Comparison of ENCODE assay signal across 8 cellular contexts in the genomic region with DNA sequence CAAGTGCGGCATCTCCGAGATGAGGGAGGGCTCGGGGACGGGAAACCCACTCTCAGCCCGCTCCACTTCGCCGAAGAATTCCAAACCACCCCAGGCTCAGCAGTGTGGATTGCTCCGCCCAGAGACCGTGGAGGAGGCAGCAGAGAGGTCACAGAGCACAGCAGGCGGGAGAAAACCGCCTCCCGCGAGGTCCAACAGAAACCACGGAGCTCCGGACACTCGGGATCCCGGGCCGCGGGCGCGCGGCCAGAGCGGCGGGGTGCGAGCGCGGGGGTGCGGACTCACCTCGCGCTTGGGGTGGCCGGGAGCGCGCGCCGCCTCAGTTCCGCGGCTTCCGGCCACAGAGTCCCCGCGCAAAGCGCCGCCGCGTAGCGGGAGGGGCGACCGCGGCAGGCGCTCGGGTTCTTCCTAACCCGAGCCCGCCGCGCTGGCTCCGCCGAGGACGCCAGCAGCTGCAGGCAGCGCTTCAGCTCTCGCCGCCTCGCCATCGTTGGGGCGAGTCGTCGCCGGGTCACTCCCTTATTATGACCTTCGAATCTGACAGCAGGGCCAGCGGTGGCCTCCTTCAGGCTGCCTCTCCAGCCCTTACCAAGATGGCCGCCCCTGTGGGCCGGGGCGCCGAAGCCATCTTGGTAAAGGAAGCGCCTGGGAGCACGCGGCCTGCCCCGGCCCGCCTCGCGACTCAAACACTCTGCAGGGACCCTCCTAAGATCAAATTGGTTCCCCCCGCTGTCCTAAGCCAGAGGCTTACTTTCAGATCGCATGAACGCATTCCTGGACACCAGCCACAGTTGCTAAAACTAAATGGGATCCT. TPM values are rescaled to one million over a fixed set of nuclear protein-coding genes. Genes with fewer than 3 reads are reported as not detected.
DNase-seq lines count a peak whose midpoint lies in the region; ATAC-seq lines count a peak whose summit lies in the region.

A gene (minus strand): TSS at position 106 of the 814 bp plus-strand sequence. CDS start 20,323 bp downstream, outside the sequence.

- POLR2A ChIA-PET in CD4-positive, alpha-beta memory T cell (lab: Charles Lee; ENCODE audit: partially characterized antibody): interaction anchor here (0.8 to 4.5 kb wide), 6 partner anchors 9 to 401 kb away, joined by 3 to 28 read pairs (median 4); a partner anchor contains a TSS
- POLR2A ChIA-PET in activated CD8-positive, alpha-beta T cell treated with anti-CD3 and anti-CD28 coated beads, Interleukin-2, amount 10 ng/mL, durations not matched to agents 7 days and 5 days (lab: Charles Lee): interaction anchor here (1.5 kb wide), 1 partner anchor 74 kb away, joined by 18 read pairs; a partner anchor contains a TSS

- H3K4me3 Mint-ChIP-seq in CD4-positive, alpha-beta memory T cell: peak within 1 kb of the TSS; percentile 96 to 99 (median 98)
- peak within 1 kb of the TSS; percentile 97 for H3K4me3 Mint-ChIP-seq in activated CD8-positive, alpha-beta T cell treated with anti-CD3 and anti-CD28 coated beads, Interleukin-2, amount 10 ng/mL, durations not matched to agents 7 days and 5 days
- peak within 1 kb of the TSS; percentile 95 for H3K4me3 Mint-ChIP-seq in memory B cell

- peaks cover 21 to 55% (median 40%) of the 10 kb centered on the region in 4 donors for H3K4me1 Mint-ChIP-seq in CD4-positive, alpha-beta memory T cell
- H3K4me1 Mint-ChIP-seq in activated CD8-positive, alpha-beta T cell treated with anti-CD3 and anti-CD28 coated beads, Interleukin-2, amount 10 ng/mL, durations not matched to agents 7 days and 5 days (ENCODE audit: low read depth): peaks cover 37% of the 10 kb centered on the region
- H3K4me1 Mint-ChIP-seq in memory B cell: peaks cover 28% of the 10 kb centered on the region

- peak; percentile 70 to 86 (median 81) for DNase-seq in CD4-positive, alpha-beta memory T cell
- DNase-seq in NCI-H82 (lab: John Stamatoyannopoulos, UW) (peak; percentile 93), memory B cell (ENCODE audit: low spot score in 2 of 2) (peak; percentile 74 to 82)
- peak; percentile 68 for DNase-seq in activated CD8-positive, alpha-beta T cell treated with anti-CD3 and anti-CD28 coated beads, Interleukin-2, amount 10 ng/mL, durations not matched to agents 7 days and 5 days
- DNase-seq in effector CD4-positive, alpha-beta T cell: peak; percentile 58
- peak; percentile 36 to 55 (median 41) for DNase-seq in stimulated activated CD4-positive, alpha-beta T cell treated with anti-CD3 and anti-CD28 coated beads, TNF-alpha, amount 100 ng/mL, for 48 hours (ENCODE audit: low read depth in 3 of 3)

- H3K27ac ChIP-seq in CD4-positive, alpha-beta memory T cell (ENCODE audit: low read depth, low read length): peak within 1 kb of the TSS; percentile 71

- CTCF ChIA-PET in CD4-positive, alpha-beta memory T cell (lab: Charles Lee; ENCODE audit: partially characterized antibody): interaction anchor here (1.2 kb wide), 1 partner anchor 74 kb away, joined by 4 read pairs; a partner anchor contains a TSS
- CTCF ChIA-PET in activated CD8-positive, alpha-beta T cell treated with anti-CD3 and anti-CD28 coated beads, Interleukin-2, amount 10 ng/mL, durations not matched to agents 7 days and 5 days (lab: Charles Lee): interaction anchor here (1.5 kb wide), 1 partner anchor 74 kb away, joined by 3 read pairs; a partner anchor contains a TSS

- no peaks in the 10 kb centered on the region for H3K27me3 Mint-ChIP-seq in CD4-positive, alpha-beta memory T cell
- no peaks in the 10 kb centered on the region for H3K27me3 Mint-ChIP-seq in activated CD8-positive, alpha-beta T cell treated with anti-CD3 and anti-CD28 coated beads, Interleukin-2, amount 10 ng/mL, durations not matched to agents 7 days and 5 days (ENCODE audit: low read depth)
- no peaks in the 10 kb centered on the region for H3K27me3 Mint-ChIP-seq in memory B cell

- intact Hi-C loops in CD4-positive, alpha-beta memory T cell (cut with micrococcal nuclease): loop anchor here (1.0 to 10.0 kb wide), 6 partner anchors 74 to 1056 kb away; a partner anchor contains a TSS

- no peaks in the 10 kb centered on the region for H3K9me3 ChIP-seq in CD4-positive, alpha-beta memory T cell (ENCODE audit: control insufficient read depth in 1 of 2, low read length in 2 of 2)

- H3K9me3 Mint-ChIP-seq in CD4-positive, alpha-beta memory T cell: no peaks in the 10 kb centered on the region
- H3K9me3 Mint-ChIP-seq in activated CD8-positive, alpha-beta T cell treated with anti-CD3 and anti-CD28 coated beads, Interleukin-2, amount 10 ng/mL, durations not matched to agents 7 days and 5 days (ENCODE audit: insufficient read depth): no peaks in the 10 kb centered on the region
- H3K9me3 Mint-ChIP-seq in memory B cell: no peaks in the 10 kb centered on the region

- peaks cover 0 to 7% of the 10 kb centered on the region in 2 donors for H3K36me3 Mint-ChIP-seq in CD4-positive, alpha-beta memory T cell
- H3K36me3 Mint-ChIP-seq in activated CD8-positive, alpha-beta T cell treated with anti-CD3 and anti-CD28 coated beads, Interleukin-2, amount 10 ng/mL, durations not matched to agents 7 days and 5 days (ENCODE audit: low read depth): peaks cover 10% of the 10 kb centered on the region
- H3K36me3 Mint-ChIP-seq in memory B cell: peaks cover 2% of the 10 kb centered on the region

- H3K4me1 ChIP-seq in CD4-positive, alpha-beta memory T cell (ENCODE audit: insufficient read depth, low read length): peaks cover 31% of the 10 kb centered on the region

- H3K36me3 ChIP-seq in CD4-positive, alpha-beta memory T cell (ENCODE audit: insufficient read depth, low read length): no peaks in the 10 kb centered on the region

- peak within 1 kb of the TSS; percentile 90 to 99 (median 97) for H3K27ac Mint-ChIP-seq in CD4-positive, alpha-beta memory T cell
- peak within 1 kb of the TSS; percentile 97 for H3K27ac Mint-ChIP-seq in activated CD8-positive, alpha-beta T cell treated with anti-CD3 and anti-CD28 coated beads, Interleukin-2, amount 10 ng/mL, durations not matched to agents 7 days and 5 days
- H3K27ac Mint-ChIP-seq in memory B cell: peak within 1 kb of the TSS; percentile 98

- peak within 1 kb of the TSS; percentile 71 to 80 for H3K4me3 ChIP-seq in CD4-positive, alpha-beta memory T cell (ENCODE audit: low read length in 2 of 2)

- no peaks in the 10 kb centered on the region for H3K27me3 ChIP-seq in CD4-positive, alpha-beta memory T cell (ENCODE audit: insufficient read depth, low read length)

- ATAC-seq in GM19452 (IDR thresholded peaks at IDR 0.05; ENCODE audit: unreplicated experiment) (peak; percentile 88), HG03571 (IDR thresholded peaks at IDR 0.05; ENCODE audit: unreplicated experiment) (peak; percentile 81), memory B cell (ENCODE audit: low read depth) (peak; percentile 85)
- peak; percentile 89 for ATAC-seq in activated CD8-positive, alpha-beta T cell treated with anti-CD3 and anti-CD28 coated beads, Interleukin-2, amount 10 ng/mL, durations not matched to agents 7 days and 5 days

RNA-seq across cellular contexts. Expression of the gene that starts here (rescaled TPM):
- total RNA-seq in CD4-positive, alpha-beta memory T cell: 10 to 100 TPM; 21.6 to 22.2 TPM
- 10 to 100 TPM in 1 of 2 donors, 1 to 10 TPM in 1; 2.1 to 11.5 TPM for polyA plus RNA-seq in CD4-positive, alpha-beta memory T cell
- total RNA-seq in activated CD8-positive, alpha-beta T cell treated with anti-CD3 and anti-CD28 coated beads, Interleukin-2, amount 10 ng/mL, durations not matched to agents 7 days and 5 days: 1 to 10 TPM; 6.0 to 6.8 TPM

Comparison
In these comparisons a context has a peak if more than half of its experiments do, and no peak if none do; other contexts are left out.
1. Peak in every context shown above with its lines: DNase-seq, ATAC-seq, H3K4me3 ChIP-seq and H3K27ac ChIP-seq.
2. DNase-seq: peak in every context shown above with its lines; median percentile 93 in NCI-H82; 81 in CD4-positive, alpha-beta memory T cell; 78 in memory B cell; 68 in activated CD8-positive, alpha-beta T cell treated with anti-CD3 and anti-CD28 coated beads, Interleukin-2, amount 10 ng/mL, durations not matched to agents 7 days and 5 days; 58 in effector CD4-positive, alpha-beta T cell; 41 in stimulated activated CD4-positive, alpha-beta T cell treated with anti-CD3 and anti-CD28 coated beads, TNF-alpha, amount 100 ng/mL, for 48 hours.